ENCODE assay signal across 8 cellular contexts in the genomic region with DNA sequence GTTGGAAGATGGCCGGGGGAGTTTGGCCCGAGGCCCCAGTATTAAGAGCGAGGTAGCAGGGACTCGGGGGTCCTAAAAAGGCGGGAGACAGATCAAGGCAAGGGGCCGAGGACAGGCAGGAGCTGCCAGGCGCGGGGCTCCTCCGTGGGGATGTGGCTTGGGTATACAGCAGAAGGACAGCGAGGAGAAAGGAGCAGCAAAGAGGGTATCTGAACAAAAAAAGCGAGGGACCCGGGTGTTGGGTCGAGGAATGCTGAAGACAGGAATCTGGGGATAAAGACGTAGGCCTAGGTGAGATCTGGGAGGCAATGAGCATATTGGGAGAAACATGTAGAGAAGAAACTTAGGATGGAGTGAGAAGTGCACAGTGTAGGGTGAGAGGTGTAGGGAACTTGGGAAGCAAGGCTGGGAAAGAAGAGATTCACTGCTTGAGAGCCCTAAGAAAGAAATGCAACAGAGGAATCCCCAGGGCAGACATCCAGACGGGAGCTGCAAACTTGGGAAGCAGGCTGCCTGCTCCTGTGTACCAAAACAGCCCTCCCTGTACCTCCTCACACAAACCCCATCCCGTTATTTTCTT. TPM values are rescaled to one million over a fixed set of nuclear protein-coding genes. Genes with fewer than 3 reads are reported as not detected.
DNase-seq lines count a peak whose midpoint lies in the region; ATAC-seq and TF ChIP-seq lines count a peak whose summit lies in the region.

No MANE protein-coding gene starts in this region.

- TF ChIP-seq CTCF in BJ (IDR thresholded peaks at IDR 0.05; ENCODE audit: insufficient read depth, low read depth, low read length) (no peak), cardiac fibroblast (IDR thresholded peaks at IDR 0.05; ENCODE audit: low read depth, low read length) (no peak)

- intact Hi-C loops in left colon (cut with DNase I, micrococcal nuclease) = no loop called here

- CTCF ChIA-PET in BJ (lab: Yijun Ruan, JAX) = interaction anchor here (0.5 to 1.5 kb wide), 3 partner anchors 10 to 37 kb away, joined by 3 to 4 read pairs (median 3); no protein-coding TSS in a partner anchor

- peaks cover 8% of the 10 kb centered on the region for H3K36me3 ChIP-seq in BJ (ENCODE audit: control insufficient read depth, insufficient read depth, low read length)

- peak; percentile 41 for ATAC-seq in GM19395 (IDR thresholded peaks at IDR 0.05; ENCODE audit: unreplicated experiment)
- ATAC-seq in left colon = peak; percentile 3
- ATAC-seq in HG03457 (IDR thresholded peaks at IDR 0.05; ENCODE audit: unreplicated experiment) = no peak

- peak overlapping the region; percentile 80 for H3K4me3 ChIP-seq in BJ (ENCODE audit: low read depth, low read length)
- H3K4me3 ChIP-seq in cardiac fibroblast (replicated peaks in 1 of 2; ENCODE audit: low read depth in 2 of 2, low read length in 2 of 2) = peak overlapping the region; percentile 67

- DNase-seq in BJ (ENCODE audit: low read depth) (no peak), M059J (ENCODE audit: low read depth) (peak; percentile 23), cardiac fibroblast (ENCODE audit: low read depth in 2 of 2) (peak in 1 of 2 donors; percentile 12), left colon (no peak), substantia nigra (lab: John Stamatoyannopoulos, UW) (peak in 8 of 49 donors; percentile 19 to 68 (median 42))
- DNase-seq in stimulated activated CD4-positive, alpha-beta T cell treated with anti-CD3 and anti-CD28 coated beads, Interleukin-1b, Interleukin-23, amount 100 ng/mL, for 48 hours = no peak

- peak overlapping the region; percentile 87 for H3K27ac ChIP-seq in substantia nigra (ENCODE audit: low read depth, low read length, poor library complexity, severe bottlenecking)

- H3K27me3 ChIP-seq in BJ (ENCODE audit: control insufficient read depth, insufficient read depth, low read length) = no peaks in the 10 kb centered on the region

- POLR2A ChIA-PET in BJ (lab: Charles Lee) = no interaction called here

RNA-seq across cellular contexts. Expression of a gene that starts 10.9 kb away (rescaled TPM):
- 14.4 and 22.3 TPM in 2 replicates for polyA plus RNA-seq in BJ (2011; rRNA removed)
- polyA minus RNA-seq in BJ (2011; rRNA and poly(A)+ RNA removed) = 14.1 and 21.2 TPM in 2 replicates
- 9.7 and 17.0 TPM in 2 replicates for total RNA-seq in M059J (2014; rRNA removed; shearing (Covaris generic))
- total RNA-seq in left colon = 10 to 100 TPM; 24.1 to 24.4 TPM

RNA-seq across cellular contexts. Expression of a gene that starts 12.9 kb away (rescaled TPM):
- 1.9 and 2.9 TPM in 2 replicates for polyA plus RNA-seq in BJ (2011; rRNA removed)
- 3.6 and 4.1 TPM in 2 replicates for polyA minus RNA-seq in BJ (2011; rRNA and poly(A)+ RNA removed)
- 0.57 and 1.2 TPM in 2 replicates for total RNA-seq in M059J (2014; rRNA removed; shearing (Covaris generic))
- total RNA-seq in left colon = 1 to 10 TPM; 3.9 to 5.0 TPM

RNA-seq across cellular contexts. Expression of a gene that starts 33.7 kb away (rescaled TPM):
- 635 and 868 TPM in 2 replicates for polyA plus RNA-seq in BJ (2011; rRNA removed)
- 282 and 579 TPM in 2 replicates for polyA minus RNA-seq in BJ (2011; rRNA and poly(A)+ RNA removed)
- total RNA-seq in M059J (2014; rRNA removed; shearing (Covaris generic)) = 1,969 and 2,525 TPM in 2 replicates
- total RNA-seq in left colon = 10 to 100 TPM; 54.5 to 73.9 TPM

RNA-seq across cellular contexts. Expression of a gene that starts 34.1 kb away (rescaled TPM):
- polyA plus RNA-seq in BJ (2011; rRNA removed) = 117 and 130 TPM in 2 replicates
- 62.5 and 86.9 TPM in 2 replicates for polyA minus RNA-seq in BJ (2011; rRNA and poly(A)+ RNA removed)
- total RNA-seq in M059J (2014; rRNA removed; shearing (Covaris generic)) = 58.1 and 71.3 TPM in 2 replicates
- total RNA-seq in left colon = 100 to 1,000 TPM; 149 to 169 TPM

RNA-seq across cellular contexts. Expression of a gene that starts 41.4 kb away (rescaled TPM):
- polyA plus RNA-seq in BJ (2011; rRNA removed) = 56.6 and 75.2 TPM in 2 replicates
- polyA minus RNA-seq in BJ (2011; rRNA and poly(A)+ RNA removed) = 33.8 and 77.3 TPM in 2 replicates
- total RNA-seq in M059J (2014; rRNA removed; shearing (Covaris generic)) = 112 and 148 TPM in 2 replicates
- total RNA-seq in left colon = 10 to 100 TPM; 10.4 to 19.7 TPM

Comparison
In these comparisons a context has a peak if more than half of its experiments do, and no peak if none do; other contexts are left out.
1. RNA of a gene that starts 33.7 kb away (total RNA-seq): 1,969 to 2,525 TPM in M059J; 54.5 to 73.9 TPM in left colon; every median in the first group is over 10 times any median in the second.